In the genomic region with DNA sequence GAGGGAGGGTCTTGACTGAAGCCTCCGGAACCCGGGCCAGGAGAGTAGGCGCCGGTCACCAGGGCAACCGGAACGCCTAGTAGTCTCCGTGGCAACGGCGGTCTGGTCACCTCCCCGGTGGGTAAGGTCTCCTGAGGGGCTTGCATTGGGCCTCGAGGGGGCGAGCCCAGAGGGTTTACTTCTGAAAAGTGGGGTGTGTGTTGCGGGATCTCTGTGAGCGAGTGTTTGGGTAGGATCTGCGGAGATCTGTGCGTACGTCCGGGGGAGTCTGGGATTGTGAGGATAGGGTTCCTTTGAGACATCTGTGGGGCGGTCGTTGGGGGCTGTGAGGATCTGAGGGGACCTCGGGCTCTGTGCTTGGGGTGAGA, we compare ENCODE assay signal across 8 cellular contexts. TPM values are rescaled to one million over a fixed set of nuclear protein-coding genes. Genes with fewer than 3 reads are reported as not detected.
DNase-seq lines count a peak whose midpoint lies in the region; ATAC-seq and TF ChIP-seq lines count a peak whose summit lies in the region.

A gene with protein sequence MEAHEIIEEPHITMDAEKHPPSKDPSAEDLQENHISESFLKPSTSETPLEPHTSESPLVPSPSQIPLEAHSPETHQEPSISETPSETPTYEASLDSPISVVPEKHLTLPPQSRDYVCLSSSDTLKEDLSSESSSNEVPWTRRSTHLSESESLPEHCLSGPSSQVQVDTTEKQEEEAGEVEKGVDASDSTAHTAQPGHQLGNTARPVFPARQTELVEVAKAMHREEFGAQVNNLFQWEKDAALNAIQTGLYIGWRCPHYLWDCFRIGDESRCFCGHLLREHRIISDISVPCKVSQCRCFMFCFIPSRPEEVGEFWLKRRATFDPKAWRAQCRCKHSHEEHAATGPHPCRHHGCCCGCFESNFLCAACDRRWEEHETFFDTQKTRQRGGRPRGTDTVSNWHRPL (minus strand): TSS at position 17 of the 368 bp plus-strand sequence. CDS start 2,571 bp downstream, outside the sequence.

- no peaks in the 10 kb centered on the region for H3K9me3 Mint-ChIP-seq in activated T-helper 17 cell treated with anti-CD3 and anti-CD28 coated beads, Interleukin-2, amount 50 U/mL, for 72 hours

- H3K27ac ChIP-seq in DOHH2 (ENCODE audit: low read depth, low read length) (no peak within 1 kb of the TSS), iPS DF 6.9 (ENCODE audit: low read length) (no peak within 1 kb of the TSS)

- 0 out of 2 replicates have a peak, but pooled peaks cover 2% of the 10 kb centered on the region for H3F3A ChIP-seq in DOHH2 (ENCODE audit: control insufficient read depth, insufficient read depth)

- H3K4me3 ChIP-seq in DOHH2 (ENCODE audit: low read length), result peak within 1 kb of the TSS; percentile 74
- H3K4me3 ChIP-seq in iPS DF 6.9 (ENCODE audit: low read length), result peak within 1 kb of the TSS; percentile 90
- H3K4me3 ChIP-seq in skeletal muscle satellite cell (ENCODE audit: low read length), result peak within 1 kb of the TSS; percentile 94

- WGBS in iPS DF 6.9 (ENCODE audit: insufficient coverage, insufficient read length), result no CpG with 5 or more reads among the region's 21 CpGs

- H3K9me2 ChIP-seq in DOHH2 (replicated peaks; ENCODE audit: control insufficient read depth, low read length), result no peaks in the 10 kb centered on the region

- no peaks in the 10 kb centered on the region for H3K27me3 Mint-ChIP-seq in activated T-helper 17 cell treated with anti-CD3 and anti-CD28 coated beads, Interleukin-2, amount 50 U/mL, for 72 hours

- H3K36me3 Mint-ChIP-seq in activated T-helper 17 cell treated with anti-CD3 and anti-CD28 coated beads, Interleukin-2, amount 50 U/mL, for 72 hours (ENCODE audit: low read depth), result no peaks in the 10 kb centered on the region

- peaks cover 9% of the 10 kb centered on the region; the same call in 1 of the 2 replicates for H3K27me3 ChIP-seq in DOHH2 (ENCODE audit: control insufficient read depth, low read length)
- no peaks in the 10 kb centered on the region for H3K27me3 ChIP-seq in iPS DF 6.9 (ENCODE audit: control insufficient read depth, insufficient read depth, low read length)
- H3K27me3 ChIP-seq in skeletal muscle satellite cell (ENCODE audit: control insufficient read depth, insufficient read depth, low read length), result no peaks in the 10 kb centered on the region

- H3K79me2 ChIP-seq in DOHH2 (ENCODE audit: control insufficient read depth, low read length), result no peaks in the 10 kb centered on the region

- peak; percentile 9 for ATAC-seq in HG03159 (IDR thresholded peaks at IDR 0.05; ENCODE audit: unreplicated experiment)
- ATAC-seq in activated T-helper 17 cell treated with anti-CD3 and anti-CD28 coated beads, Interleukin-2, amount 50 U/mL, for 72 hours (replicated peaks), result peak; percentile 15

- H3K4me1 ChIP-seq in DOHH2 (ENCODE audit: control insufficient read depth, low read length), result peaks cover 26% of the 10 kb centered on the region
- H3K4me1 ChIP-seq in iPS DF 6.9 (ENCODE audit: control insufficient read depth, insufficient read depth, low read length), result peaks cover 1% of the 10 kb centered on the region; the same call in 1 of the 2 replicates
- H3K4me1 ChIP-seq in skeletal muscle satellite cell (ENCODE audit: control insufficient read depth, insufficient read depth, low read length), result peaks cover 32% of the 10 kb centered on the region

- H3K9ac ChIP-seq in skeletal muscle satellite cell (ENCODE audit: low read depth, low read length), result peak within 1 kb of the TSS; percentile 87

- peak within 1 kb of the TSS; percentile 96 for H3K4me3 Mint-ChIP-seq in activated T-helper 17 cell treated with anti-CD3 and anti-CD28 coated beads, Interleukin-2, amount 50 U/mL, for 72 hours

- no peaks in the 10 kb centered on the region for H4K20me1 ChIP-seq in DOHH2 (ENCODE audit: control insufficient read depth, insufficient read depth, low read depth, low read length)

- DNase-seq in iPS DF 6.9 (ENCODE audit: low read depth, low spot score), result no peak
- DNase-seq in NCI-H226, result no peak
- DNase-seq in NCI-H2107 treated with DMSO at 0.1 percent for 48 hours (lab: John Stamatoyannopoulos, UW; ENCODE audit: unreplicated experiment), result no peak
- no peak for DNase-seq in epidermal melanocyte (ENCODE audit: insufficient read length, low spot score)

- H3K4me1 Mint-ChIP-seq in activated T-helper 17 cell treated with anti-CD3 and anti-CD28 coated beads, Interleukin-2, amount 50 U/mL, for 72 hours, result peaks cover 17% of the 10 kb centered on the region

- H3K4me2 ChIP-seq in DOHH2 (ENCODE audit: low read length), result peak within 1 kb of the TSS; percentile 79
- H3K4me2 ChIP-seq in skeletal muscle satellite cell (ENCODE audit: low read length), result peak within 1 kb of the TSS; percentile 99

- peak within 1 kb of the TSS; percentile 96 for H3K27ac Mint-ChIP-seq in activated T-helper 17 cell treated with anti-CD3 and anti-CD28 coated beads, Interleukin-2, amount 50 U/mL, for 72 hours

- no peak for TF ChIP-seq CTCF in DOHH2 (IDR thresholded peaks at IDR 0.05; ENCODE audit: low read depth, low read length, poor library complexity, severe bottlenecking)

- H3K9me3 ChIP-seq in DOHH2 (ENCODE audit: control insufficient read depth, insufficient read depth, low read length) (no peaks in the 10 kb centered on the region), iPS DF 6.9 (ENCODE audit: control insufficient read depth, insufficient read depth, low read length) (no peaks in the 10 kb centered on the region), skeletal muscle satellite cell (replicated peaks; ENCODE audit: low read length) (no peaks in the 10 kb centered on the region)

- H3K36me3 ChIP-seq in DOHH2 (ENCODE audit: control insufficient read depth, low read length) (no peaks in the 10 kb centered on the region), iPS DF 6.9 (ENCODE audit: control insufficient read depth, insufficient read depth, low read length) (no peaks in the 10 kb centered on the region), skeletal muscle satellite cell (ENCODE audit: insufficient read depth, low read length) (no peaks in the 10 kb centered on the region)

RNA-seq across cellular contexts. Expression of the gene that starts here (rescaled TPM):
- total RNA-seq in activated T-helper 17 cell treated with anti-CD3 and anti-CD28 coated beads, Interleukin-2, amount 50 U/mL, for 72 hours, result not detected
- not detected in 2 replicates for total RNA-seq in skeletal muscle satellite cell (2012; rRNA removed)

Comparison
In these comparisons a context has a peak if more than half of its experiments do, and no peak if none do; other contexts are left out.
1. Peak in ATAC-seq in activated T-helper 17 cell treated with anti-CD3 and anti-CD28 coated beads, Interleukin-2, amount 50 U/mL, for 72 hours; RNA of the gene not detected or under 1 TPM.